Comparison of ENCODE assay signal across 10 cellular contexts in the genomic region with DNA sequence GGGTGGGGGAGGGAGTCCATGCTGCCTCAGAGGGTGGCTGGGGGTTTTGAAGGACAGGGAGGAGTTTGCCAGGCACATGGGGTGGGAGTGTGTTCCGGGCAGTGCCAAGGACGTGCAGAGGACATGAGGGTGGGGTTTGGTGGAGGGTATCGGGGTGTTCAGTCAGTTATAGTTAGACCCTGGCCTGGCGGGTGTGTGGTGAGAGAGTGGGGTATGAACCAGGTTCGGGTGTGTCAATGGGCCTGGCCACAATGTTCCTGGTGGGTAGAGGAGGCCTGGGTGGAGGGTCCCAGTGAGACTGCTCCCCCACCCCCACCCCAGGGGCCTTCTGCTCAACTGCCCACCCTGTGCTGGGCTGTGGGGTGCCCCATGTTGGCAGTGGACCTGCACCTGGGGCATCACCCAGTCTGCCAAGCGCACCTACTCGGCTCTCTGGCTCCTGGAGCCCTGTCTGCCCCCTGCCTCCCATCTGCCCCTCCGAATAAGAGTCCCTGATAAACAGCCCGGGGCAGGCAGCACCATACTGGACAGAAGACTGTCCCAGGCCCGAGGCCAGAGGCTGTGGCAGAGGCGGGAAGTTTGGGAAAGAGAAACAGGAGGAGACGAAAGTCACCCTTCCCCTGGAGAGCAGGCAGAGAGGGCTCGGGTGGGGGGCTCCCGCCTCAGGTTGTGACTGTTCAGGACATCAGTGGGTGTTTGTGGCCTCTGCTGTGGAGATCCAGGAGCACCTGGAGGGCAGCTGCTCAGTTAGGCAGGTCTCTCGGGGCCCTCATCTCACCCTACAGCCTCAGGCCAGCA. TPM values are rescaled to one million over a fixed set of nuclear protein-coding genes. Genes with fewer than 3 reads are reported as not detected.
A peak's percentile ranks its signal among the peaks of the same experiment; 100 is the strongest.
DNase-seq lines count a peak whose midpoint lies in the region; ATAC-seq and TF ChIP-seq lines count a peak whose summit lies in the region.
"Had no signal": no experiment of that assay in that cellular context is flagged by ENCODE, and none has a peak within 500 bp of the region (broad histone marks: within the 10 kb centered on the region; RNA-seq: fewer than 3 reads in every experiment).

No MANE protein-coding gene starts in this region.

- peaks cover 53% of the 10 kb centered on the region for H3K4me1 Mint-ChIP-seq in activated B cell treated with CpG ODN at 0.5 μM for 24 hours
- H3K4me1 Mint-ChIP-seq in glutamatergic neuron (ENCODE audit: low read depth, unreplicated experiment) = peaks cover 8% of the 10 kb centered on the region

- peak overlapping the region; percentile 70; the same call in 1 of the 2 replicates for H3K4me3 ChIP-seq in GM06990 (replicated peaks; ENCODE audit: low read depth, low read length)

- H3K4me3 Mint-ChIP-seq in activated B cell treated with CpG ODN at 0.5 μM for 24 hours = no peak overlapping the region
- no peak overlapping the region for H3K4me3 Mint-ChIP-seq in glutamatergic neuron (ENCODE audit: unreplicated experiment)

- peaks cover 33% of the 10 kb centered on the region for H3K36me3 Mint-ChIP-seq in activated B cell treated with CpG ODN at 0.5 μM for 24 hours (ENCODE audit: low read depth)
- H3K36me3 Mint-ChIP-seq in glutamatergic neuron (ENCODE audit: unreplicated experiment) = no peaks in the 10 kb centered on the region

- peak overlapping the region; percentile 18 for H3K27ac Mint-ChIP-seq in activated B cell treated with CpG ODN at 0.5 μM for 24 hours
- H3K27ac Mint-ChIP-seq in glutamatergic neuron (ENCODE audit: unreplicated experiment) = no peak overlapping the region

- DNase-seq in GM06990 (ENCODE audit: extremely low read depth, insufficient read length) (peak; percentile 13), activated B cell treated with CpG ODN at 0.5 μM for 24 hours (peak; percentile 17), glutamatergic neuron (peak; percentile 19), NCI-H1930 (lab: John Stamatoyannopoulos, UW) (no peak), NCI-H1417 (lab: John Stamatoyannopoulos, UW) (no peak)
- DNase-seq in stimulated activated CD4-positive, alpha-beta T cell treated with anti-CD3 and anti-CD28 coated beads, Interleukin-15, amount 100 ng/mL, for 24 hours = peak; percentile 36
- DNase-seq: cerebellar nuclear complex, SHP77 treated with DMSO at 0.1 percent for 48 hours had no signal

- POLR2A ChIA-PET in activated B cell treated with CpG ODN at 0.5 μM for 24 hours (lab: Charles Lee) = interaction anchor here (18.9 kb wide), 1 partner anchor 28 kb away, joined by 828 read pairs; no protein-coding TSS in a partner anchor

- intact Hi-C loops in activated B cell treated with CpG ODN at 0.5 μM for 24 hours (cut with micrococcal nuclease) = loop anchor here (10.0 kb wide), 1 partner anchor 580 kb away; a partner anchor contains a TSS

- no peaks in the 10 kb centered on the region for H3K27me3 ChIP-seq in GM06990 (replicated peaks; ENCODE audit: control insufficient read depth, insufficient read depth, low read length)

- no peaks in the 10 kb centered on the region for H3K9me3 Mint-ChIP-seq in activated B cell treated with CpG ODN at 0.5 μM for 24 hours
- H3K9me3 Mint-ChIP-seq in glutamatergic neuron (ENCODE audit: unreplicated experiment) = peaks cover 7% of the 10 kb centered on the region

- H3K27me3 Mint-ChIP-seq in activated B cell treated with CpG ODN at 0.5 μM for 24 hours (no peaks in the 10 kb centered on the region), glutamatergic neuron (ENCODE audit: unreplicated experiment) (peaks cover 10% of the 10 kb centered on the region)

- H3K36me3 ChIP-seq in GM06990 (ENCODE audit: control insufficient read depth, insufficient read depth, low read length) = peaks cover 13% of the 10 kb centered on the region

- ATAC-seq in activated B cell treated with CpG ODN at 0.5 μM for 24 hours (ENCODE audit: low read depth) (no peak), HG03439 (IDR thresholded peaks at IDR 0.05; ENCODE audit: unreplicated experiment) (no peak), GM19395 (IDR thresholded peaks at IDR 0.05; ENCODE audit: unreplicated experiment) (no peak)

- CTCF ChIA-PET in activated B cell treated with CpG ODN at 0.5 μM for 24 hours (lab: Charles Lee) = interaction anchor here (4.6 kb wide), 1 partner anchor 34 kb away, joined by 36 read pairs; no protein-coding TSS in a partner anchor

- TF ChIP-seq CTCF in GM06990 (IDR thresholded peaks at IDR 0.05; ENCODE audit: insufficient read depth, low read length, poor library complexity, severe bottlenecking) (no peak), activated B cell treated with CpG ODN at 0.5 μM for 24 hours (IDR thresholded peaks at IDR 0.05) (no peak), glutamatergic neuron (IDR thresholded peaks at IDR 0.05; ENCODE audit: partially characterized antibody, unreplicated experiment) (no peak)

RNA-seq across cellular contexts. Expression of a gene that starts 4.1 kb away (rescaled TPM):
- total RNA-seq in activated B cell treated with CpG ODN at 0.5 μM for 24 hours (79.8 and 91.7 TPM in 2 replicates), glutamatergic neuron (ENCODE audit: unreplicated experiment) (32.3 TPM)

RNA-seq across cellular contexts. Expression of a gene that starts 46.3 kb away (rescaled TPM):
- total RNA-seq in activated B cell treated with CpG ODN at 0.5 μM for 24 hours = 44.5 and 45.0 TPM in 2 replicates
- total RNA-seq in glutamatergic neuron (ENCODE audit: unreplicated experiment) = 24.9 TPM

RNA-seq across cellular contexts. Expression of a gene that starts 46.5 kb away (rescaled TPM):
- 15.5 and 18.2 TPM in 2 replicates for total RNA-seq in activated B cell treated with CpG ODN at 0.5 μM for 24 hours
- 14.7 TPM for total RNA-seq in glutamatergic neuron (ENCODE audit: unreplicated experiment)

RNA-seq across cellular contexts. Expression of a gene that starts 47.9 kb away (rescaled TPM):
- total RNA-seq in activated B cell treated with CpG ODN at 0.5 μM for 24 hours (0.15 and 0.31 TPM in 2 replicates), glutamatergic neuron (ENCODE audit: unreplicated experiment) (not detected)

Comparison
In these comparisons a context has a peak if more than half of its experiments do, and no peak if none do; other contexts are left out.
1. DNase-seq: peak in GM06990 (single experiment), activated B cell treated with CpG ODN at 0.5 μM for 24 hours (single experiment), glutamatergic neuron (single experiment) and stimulated activated CD4-positive, alpha-beta T cell treated with anti-CD3 and anti-CD28 coated beads, Interleukin-15, amount 100 ng/mL, for 24 hours (single experiment); none in NCI-H1930 (0 of 2) and NCI-H1417 (0 of 3).